Comparison of ENCODE assay signal across 11 cellular contexts in the genomic region with DNA sequence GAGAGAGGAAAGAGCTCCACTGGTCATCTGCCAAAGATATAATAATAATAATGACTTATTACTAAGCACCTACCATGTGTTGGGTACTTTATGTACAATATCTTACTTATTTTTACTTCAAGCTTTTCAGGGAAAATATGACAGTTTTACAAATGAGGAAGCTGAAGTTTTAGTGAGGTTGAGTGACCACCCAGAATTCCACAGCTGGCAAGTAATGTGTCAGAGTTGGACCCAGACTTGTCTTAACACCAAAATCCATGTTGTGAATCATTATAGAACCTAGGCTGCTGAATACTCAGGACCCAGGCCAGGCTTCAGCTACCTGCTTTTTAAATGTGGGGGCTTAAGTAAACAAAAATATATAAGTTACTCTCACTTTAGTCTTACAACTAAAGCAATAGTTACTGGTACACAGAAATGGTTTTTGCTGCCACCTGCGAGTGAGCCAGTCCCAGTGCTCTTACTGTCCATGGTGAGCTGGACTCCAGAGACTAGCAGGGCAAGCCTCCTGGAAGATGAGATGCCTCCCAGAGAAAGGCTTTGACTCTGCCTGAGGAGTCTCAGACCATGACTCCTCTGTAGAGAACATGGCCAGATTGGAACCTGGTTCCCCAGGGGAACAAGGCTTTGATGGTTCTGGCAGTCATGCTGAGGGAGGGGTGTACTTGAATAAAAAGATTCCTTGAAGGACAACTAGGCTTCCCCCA. TPM values are rescaled to one million over a fixed set of nuclear protein-coding genes. Genes with fewer than 3 reads are reported as not detected.
DNase-seq lines count a peak whose midpoint lies in the region; ATAC-seq and TF ChIP-seq lines count a peak whose summit lies in the region.
"Had no signal": no experiment of that assay in that cellular context is flagged by ENCODE, and none has a peak within 500 bp of the region (broad histone marks: within the 10 kb centered on the region; RNA-seq: fewer than 3 reads in every experiment).

No MANE protein-coding gene starts in this region.

- TF ChIP-seq POLR2A in heart left ventricle (IDR thresholded peaks at IDR 0.05) (no peak), uterus (IDR thresholded peaks at IDR 0.05) (no peak)

- no peaks in the 10 kb centered on the region for H3K27me3 Mint-ChIP-seq in natural killer cell (ENCODE audit: low read depth in 2 of 2)
- H3K27me3 Mint-ChIP-seq: activated naive CD4-positive, alpha-beta T cell treated with anti-CD3 and anti-CD28 coated beads, Interleukin-2, amount 10 ng/mL, durations not matched to agents 7 days and 5 days; IgD-negative memory B cell had no signal

- 85 to 96% (median 91%) methylated on average over 1 of the region's 1 CpG for WGBS in heart left ventricle, 4 donors

- H3K27me3 ChIP-seq in heart left ventricle (no peaks in the 10 kb centered on the region), muscle layer of duodenum (ENCODE audit: low read depth, low read length) (no peaks in the 10 kb centered on the region), uterus (no peaks in the 10 kb centered on the region)

- peak overlapping the region; percentile 48 to 87 (median 81) for H3K27ac ChIP-seq in heart left ventricle
- peak overlapping the region; percentile 90 to 94 for H3K27ac ChIP-seq in coronary artery
- peak overlapping the region; percentile 90 for H3K27ac ChIP-seq in muscle layer of duodenum (ENCODE audit: low read length)
- H3K27ac ChIP-seq in uterus = peak overlapping the region; percentile 75 to 86
- H3K27ac ChIP-seq: WERI-Rb-1 had no signal

- H3K36me3 ChIP-seq in heart left ventricle (no peaks in the 10 kb centered on the region), muscle layer of duodenum (ENCODE audit: control insufficient read depth in 1 of 2, insufficient read depth in 2 of 2, low read length in 2 of 2) (no peaks in the 10 kb centered on the region), uterus (no peaks in the 10 kb centered on the region)
- H3K36me3 ChIP-seq: WERI-Rb-1 had no signal

- ATAC-seq in heart left ventricle (peak in 1 of 4 donors; percentile 7), HG03159 (IDR thresholded peaks at IDR 0.05; ENCODE audit: unreplicated experiment) (no peak), natural killer cell (no peak)

- H3K4me1 ChIP-seq in heart left ventricle = peaks cover 16 to 80% (median 66%) of the 10 kb centered on the region in 12 donors
- peaks cover 30 to 66% of the 10 kb centered on the region in 2 donors for H3K4me1 ChIP-seq in muscle layer of duodenum (ENCODE audit: control insufficient read depth in 1 of 2, insufficient read depth in 2 of 2, low read length in 2 of 2)
- peaks cover 35 to 36% of the 10 kb centered on the region in 2 donors for H3K4me1 ChIP-seq in uterus

- H3K27ac Mint-ChIP-seq in natural killer cell = no peak overlapping the region
- H3K27ac Mint-ChIP-seq: activated naive CD4-positive, alpha-beta T cell treated with anti-CD3 and anti-CD28 coated beads, Interleukin-2, amount 10 ng/mL, durations not matched to agents 7 days and 5 days had no signal

- H3K4me3 Mint-ChIP-seq in natural killer cell = no peak overlapping the region
- H3K4me3 Mint-ChIP-seq: activated naive CD4-positive, alpha-beta T cell treated with anti-CD3 and anti-CD28 coated beads, Interleukin-2, amount 10 ng/mL, durations not matched to agents 7 days and 5 days; IgD-negative memory B cell had no signal

- no peaks in the 10 kb centered on the region for H3K9me3 ChIP-seq in heart left ventricle
- no peaks in the 10 kb centered on the region for H3K9me3 ChIP-seq in muscle layer of duodenum (ENCODE audit: control insufficient read depth in 1 of 2, low read length in 2 of 2)
- H3K9me3 ChIP-seq in uterus = no peaks in the 10 kb centered on the region

- no peaks in the 10 kb centered on the region for H3K4me1 Mint-ChIP-seq in natural killer cell
- H3K4me1 Mint-ChIP-seq: activated naive CD4-positive, alpha-beta T cell treated with anti-CD3 and anti-CD28 coated beads, Interleukin-2, amount 10 ng/mL, durations not matched to agents 7 days and 5 days; IgD-negative memory B cell had no signal

- no peaks in the 10 kb centered on the region for H3K36me3 Mint-ChIP-seq in natural killer cell
- H3K36me3 Mint-ChIP-seq: activated naive CD4-positive, alpha-beta T cell treated with anti-CD3 and anti-CD28 coated beads, Interleukin-2, amount 10 ng/mL, durations not matched to agents 7 days and 5 days; IgD-negative memory B cell had no signal

- DNase-seq in heart left ventricle = no peak
- DNase-seq in cardiac septum (ENCODE audit: low spot score) = no peak
- no peak for DNase-seq in coronary artery (ENCODE audit: low spot score)
- no peak for DNase-seq in uterus
- DNase-seq in hypothalamus (lab: John Stamatoyannopoulos, UW) = no peak
- no peak for DNase-seq in natural killer cell
- DNase-seq: activated naive CD4-positive, alpha-beta T cell treated with anti-CD3 and anti-CD28 coated beads, Interleukin-2, amount 10 ng/mL, durations not matched to agents 7 days and 5 days; WERI-Rb-1 had no signal

- TF ChIP-seq CTCF in heart left ventricle (IDR thresholded peaks at IDR 0.05) (no peak), coronary artery (IDR thresholded peaks at IDR 0.05) (no peak), uterus (IDR thresholded peaks at IDR 0.05) (no peak), natural killer cell (IDR thresholded peaks at IDR 0.05) (no peak)

- intact Hi-C loops in heart left ventricle (cut with DNase I) (no loop called here), cardiac septum (cut with DNase I) (no loop called here), uterus (cut with DNase I; ENCODE audit: low total_unique reads) (no loop called here), natural killer cell (cut with micrococcal nuclease) (no loop called here)

- H3K9me3 Mint-ChIP-seq in natural killer cell = no peaks in the 10 kb centered on the region
- H3K9me3 Mint-ChIP-seq: activated naive CD4-positive, alpha-beta T cell treated with anti-CD3 and anti-CD28 coated beads, Interleukin-2, amount 10 ng/mL, durations not matched to agents 7 days and 5 days; IgD-negative memory B cell had no signal

- H3K4me3 ChIP-seq in heart left ventricle (peak overlapping the region in 2 of 12 donors; percentile 1 to 16), coronary artery (no peak overlapping the region), muscle layer of duodenum (ENCODE audit: low read depth in 1 of 2, low read length in 2 of 2) (no peak overlapping the region), uterus (no peak overlapping the region)

RNA-seq across cellular contexts. Expression of gene RUSC2, which starts 29.9 kb away (rescaled TPM):
- total RNA-seq in heart left ventricle (10 to 100 TPM; 23.0 to 56.1 (median 30.5) TPM), cardiac septum (44.5 TPM), uterus (10 to 100 TPM in 3 of 4 donors, 1 to 10 TPM in 1; 10.0 to 60.2 (median 16.8) TPM), natural killer cell (1 to 10 TPM; 2.0 to 7.9 (median 2.5) TPM)
- 10 to 100 TPM; 23.8 to 38.0 TPM for polyA plus RNA-seq in heart left ventricle
- polyA plus RNA-seq: IgD-negative memory B cell had no signal
